1 cellular context compared by ENCODE assay signal in the genomic region with DNA sequence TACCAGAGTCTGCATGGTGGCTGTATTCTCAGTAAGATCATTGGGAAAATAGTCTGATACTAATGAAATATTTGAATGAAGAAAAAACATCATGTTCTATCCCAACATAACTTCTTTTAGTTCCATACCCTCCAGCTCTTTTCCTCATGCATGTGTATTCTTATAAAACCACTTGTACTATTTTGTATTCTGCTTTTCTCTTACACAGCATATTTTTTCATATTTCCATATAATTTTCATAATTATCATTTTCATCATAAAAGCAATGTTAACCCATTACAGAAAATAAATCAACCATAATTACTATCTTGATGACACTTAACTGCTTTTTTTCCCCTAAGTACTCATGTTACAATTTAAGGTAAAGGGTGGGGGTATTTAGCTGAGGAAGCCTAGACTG.
TF ChIP-seq lines count a peak whose summit lies in the region.

No MANE protein-coding gene starts in this region.

TF ChIP-seq in WTC11, 78 proteins besides CTCF, POLR2A, EP300 and RAD21 (continued from another document):
- TF ChIP-seq, protein P1, sequence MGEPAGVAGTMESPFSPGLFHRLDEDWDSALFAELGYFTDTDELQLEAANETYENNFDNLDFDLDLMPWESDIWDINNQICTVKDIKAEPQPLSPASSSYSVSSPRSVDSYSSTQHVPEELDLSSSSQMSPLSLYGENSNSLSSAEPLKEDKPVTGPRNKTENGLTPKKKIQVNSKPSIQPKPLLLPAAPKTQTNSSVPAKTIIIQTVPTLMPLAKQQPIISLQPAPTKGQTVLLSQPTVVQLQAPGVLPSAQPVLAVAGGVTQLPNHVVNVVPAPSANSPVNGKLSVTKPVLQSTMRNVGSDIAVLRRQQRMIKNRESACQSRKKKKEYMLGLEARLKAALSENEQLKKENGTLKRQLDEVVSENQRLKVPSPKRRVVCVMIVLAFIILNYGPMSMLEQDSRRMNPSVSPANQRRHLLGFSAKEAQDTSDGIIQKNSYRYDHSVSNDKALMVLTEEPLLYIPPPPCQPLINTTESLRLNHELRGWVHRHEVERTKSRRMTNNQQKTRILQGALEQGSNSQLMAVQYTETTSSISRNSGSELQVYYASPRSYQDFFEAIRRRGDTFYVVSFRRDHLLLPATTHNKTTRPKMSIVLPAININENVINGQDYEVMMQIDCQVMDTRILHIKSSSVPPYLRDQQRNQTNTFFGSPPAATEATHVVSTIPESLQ (CRISPR knock-in tag; IDR thresholded peaks at IDR 0.05), result no peak
- TF ChIP-seq ZNF671 (CRISPR knock-in tag; IDR thresholded peaks at IDR 0.05), result no peak
- no peak for TF ChIP-seq EMX1 (CRISPR knock-in tag; IDR thresholded peaks at IDR 0.05)
- no peak for TF ChIP-seq NFATC4 (CRISPR knock-in tag; IDR thresholded peaks at IDR 0.05)
